ENCODE assay signal across 16 cellular contexts in genomic region chr18:1011342-1011741, GRCh38.
DNase-seq lines count a peak whose midpoint lies in the region; ATAC-seq, FAIRE-seq and TF ChIP-seq lines count a peak whose summit lies in the region.
"Had no signal": no experiment of that assay in that cellular context is flagged by ENCODE, and none has a peak within 500 bp of the region (broad histone marks: within the 10 kb centered on the region; RNA-seq: fewer than 3 reads in every experiment).

No MANE protein-coding gene starts in this region.

- in situ Hi-C loops in K562 (cut with MboI): no loop called here

- no peaks in the 10 kb centered on the region for H3K9me1 ChIP-seq in K562 (ENCODE audit: control insufficient read depth, insufficient read depth, low read length)

- H3K4me3 ChIP-seq in K562 (no peak overlapping the region), fibroblast of the aortic adventitia (ENCODE audit: low read depth, low read length) (no peak overlapping the region), sigmoid colon (no peak overlapping the region)
- H3K4me3 ChIP-seq: GM23338 had no signal

- peaks cover 7% of the 10 kb centered on the region; the same call in 1 of the 2 replicates for H4K20me1 ChIP-seq in K562 (replicated peaks; ENCODE audit: control insufficient read depth, insufficient read depth, low read length)

- H3K27ac ChIP-seq in K562 (ENCODE audit: extremely low read depth, low read depth, low read length) (no peak overlapping the region), sigmoid colon (no peak overlapping the region)
- H3K27ac ChIP-seq: 22Rv1 had no signal

- H2AFZ ChIP-seq in K562 (ENCODE audit: low read depth, low read length): no peak overlapping the region
- H2AFZ ChIP-seq: GM23338 had no signal

- H3K4me1 ChIP-seq in K562 (replicated peaks in 1 of 2; ENCODE audit: control insufficient read depth in 2 of 2, insufficient read depth in 2 of 2, low read length in 2 of 2): peaks cover 0 to 10% of the 10 kb centered on the region in 2 experiments; a peak in 3 of 5 replicates
- H3K4me1 ChIP-seq in sigmoid colon: peaks cover 0 to 21% (median 11%) of the 10 kb centered on the region in 4 donors

- POLR2A ChIA-PET in K562 (lab: Yijun Ruan, JAX): interaction anchor here (1.5 kb wide), 1 partner anchor 23 kb away, joined by 3 read pairs; no protein-coding TSS in a partner anchor

- ATAC-seq in K562: no peak; the same call in 2 of the 3 replicates
- ATAC-seq: GM23338 had no signal

- H3K36me3 ChIP-seq in K562 (ENCODE audit: control insufficient read depth, insufficient read depth, low read length) (no peaks in the 10 kb centered on the region), sigmoid colon (no peaks in the 10 kb centered on the region)

- CTCF ChIA-PET in K562 (lab: Yijun Ruan, JAX; ENCODE audit: low intra/inter-chr PET ratio): no interaction called here

- no peak for TF ChIP-seq RAD21 in K562 (CRISPR knock-in tag; conservative IDR thresholded peaks at IDR 0.05 in 1 of 2, IDR thresholded peaks at IDR 0.05 in 1 of 2)

- H3K9ac ChIP-seq in K562 (ENCODE audit: insufficient read depth in 1 of 2, low read depth in 2 of 2, low read length in 2 of 2): no peak overlapping the region

- BruUV-seq in K562 (replicated peaks; lab: Mats Ljungman, UMichigan): no TSS peak

- no peak for TF ChIP-seq POLR2A in K562 (conservative IDR thresholded peaks at IDR 0.05)
- TF ChIP-seq POLR2A in sigmoid colon (IDR thresholded peaks at IDR 0.05): no peak

- TF ChIP-seq EP300 in K562 (IDR thresholded peaks at IDR 0.05; ENCODE audit: low read length) (no peak), sigmoid colon (IDR thresholded peaks at IDR 0.05) (no peak)

- H3K9me3 ChIP-seq in K562 (replicated peaks; ENCODE audit: control insufficient read depth, insufficient read depth, low read depth, low read length) (no peaks in the 10 kb centered on the region), sigmoid colon (no peaks in the 10 kb centered on the region)

- no peaks in the 10 kb centered on the region for H3K79me2 ChIP-seq in K562 (ENCODE audit: control insufficient read depth, insufficient read depth, low read length)

- intact Hi-C loops in K562 (cut with micrococcal nuclease): no loop called here
- intact Hi-C loops in sigmoid colon (cut with DNase I): no loop called here

- H3K27me3 ChIP-seq in K562 (ENCODE audit: control insufficient read depth in 2 of 2, insufficient read depth in 2 of 2, low read length in 2 of 2) (no peaks in the 10 kb centered on the region), sigmoid colon (no peaks in the 10 kb centered on the region)

- peak; percentile 72 for FAIRE-seq in K562 (lab: Jason Lieb, UNC)
- FAIRE-seq: GM12891 had no signal

- peak; percentile 6 for DNase-seq in NCI-H2171 treated with DMSO at 0.1 percent for 48 hours (lab: John Stamatoyannopoulos, UW)
- no peak for DNase-seq in NCI-H2171 (lab: John Stamatoyannopoulos, UW)
- DNase-seq in K562 (ENCODE audit: extremely low read depth in 1 of 4, low spot score in 3 of 4): no peak
- DNase-seq in fibroblast of the aortic adventitia (ENCODE audit: low read depth): peak; percentile 53
- no peak for DNase-seq in SKM-1 treated with dmso at 0.1 percent for 144 hours (lab: John Stamatoyannopoulos, UW; ENCODE audit: unreplicated experiment)
- no peak for DNase-seq in sigmoid colon
- no peak for DNase-seq in NCI-H510A treated with DMSO at 0.1 percent for 48 hours (lab: John Stamatoyannopoulos, UW)
- DNase-seq: C1 segment of cervical spinal cord; Calu3; CD4-positive, alpha-beta T cell; DMS 273 treated with DMSO at 0.1 percent for 48 hours; DMS79; H9 had no signal

- 11% methylated on average over 3 of the region's 3 CpGs for WGBS in K562 (ENCODE audit: insufficient coverage, low coverage, missing lambda C conversion rate)
- WGBS in sigmoid colon, 2 donors: 85 to 86% methylated on average over 3 of the region's 3 CpGs

- TF ChIP-seq CTCF in K562 (IDR thresholded peaks at IDR 0.05 in 2 of 3, conservative IDR thresholded peaks at IDR 0.05 in 1 of 3; ENCODE audit: insufficient read depth in 2 of 3, low read depth in 1 of 3, low read length in 3 of 3): no peak
- TF ChIP-seq CTCF in fibroblast of the aortic adventitia (IDR thresholded peaks at IDR 0.05; ENCODE audit: insufficient read depth, low read length): no peak
- TF ChIP-seq CTCF in sigmoid colon (IDR thresholded peaks at IDR 0.05): no peak

- H3K4me2 ChIP-seq in K562 (ENCODE audit: insufficient read depth, low read length): no peak overlapping the region
- H3K4me2 ChIP-seq: GM23338 had no signal

TF ChIP-seq in K562, 482 proteins besides CTCF, POLR2A, EP300 and RAD21 (continues in another document):
- peak; percentile 98 for TF ChIP-seq MAFF (IDR thresholded peaks at IDR 0.05; ENCODE audit: low read length)
- TF ChIP-seq KDM1A (IDR thresholded peaks at IDR 0.05): 0 out of 4 replicates have a peak, but pooled peaks have one; percentile 21 to 29
- TF ChIP-seq FOXK2 (conservative IDR thresholded peaks at IDR 0.05 in 1 of 2, IDR thresholded peaks at IDR 0.05 in 1 of 2; ENCODE audit: low read depth in 2 of 2): no peak
- 0 out of 4 replicates have a peak, but pooled peaks of 1 of the 2 experiments have one; percentile 37 for TF ChIP-seq MNT (conservative IDR thresholded peaks at IDR 0.05)
- no peak for TF ChIP-seq ZNF384 (IDR thresholded peaks at IDR 0.05; ENCODE audit: low read depth, low read length)
- no peak for TF ChIP-seq ELK1 (CRISPR knock-in tag; IDR thresholded peaks at IDR 0.05)
- TF ChIP-seq NFXL1 (CRISPR knock-in tag; IDR thresholded peaks at IDR 0.05): no peak
- no peak for TF ChIP-seq STAT5B (CRISPR knock-in tag; IDR thresholded peaks at IDR 0.05)
- TF ChIP-seq ILF3 (IDR thresholded peaks at IDR 0.05; ENCODE audit: borderline replicate concordance): no peak
- TF ChIP-seq ZNF134 (CRISPR knock-in tag; conservative IDR thresholded peaks at IDR 0.05): no peak
- no peak for TF ChIP-seq ETV5 (CRISPR knock-in tag; IDR thresholded peaks at IDR 0.05; ENCODE audit: low read depth)
- TF ChIP-seq HOMEZ (CRISPR knock-in tag; IDR thresholded peaks at IDR 0.05): no peak
- no peak for TF ChIP-seq SETDB1 (IDR thresholded peaks at IDR 0.05; ENCODE audit: low read length)
- TF ChIP-seq CBFA2T3 (IDR thresholded peaks at IDR 0.05): no peak
- TF ChIP-seq CREB1 (IDR thresholded peaks at IDR 0.05): no peak
- TF ChIP-seq CREB1 (CRISPR knock-in tag; IDR thresholded peaks at IDR 0.05): no peak
- TF ChIP-seq NFE2 (IDR thresholded peaks at IDR 0.05; ENCODE audit: low read depth): peak; percentile 97
- TF ChIP-seq DMBX1 (CRISPR knock-in tag; IDR thresholded peaks at IDR 0.05; ENCODE audit: borderline replicate concordance): no peak
- TF ChIP-seq L3MBTL2 (IDR thresholded peaks at IDR 0.05): peak; percentile 33; the same call in 1 of the 2 replicates
- TF ChIP-seq HMGXB4 (CRISPR knock-in tag; IDR thresholded peaks at IDR 0.05): no peak
- TF ChIP-seq POLR3A (IDR thresholded peaks at IDR 0.05; ENCODE audit: borderline replicate concordance, extremely low read depth, insufficient read depth, insufficient read length): no peak
- TF ChIP-seq BACH1 (tag; IDR thresholded peaks at IDR 0.05): peak; percentile 96

Comparison
In these comparisons a context has a peak if more than half of its experiments do, and no peak if none do; other contexts are left out.
1. DNase-seq: peak in NCI-H2171 treated with DMSO at 0.1 percent for 48 hours (single experiment) and fibroblast of the aortic adventitia (single experiment); none in NCI-H2171 (single experiment), K562 (0 of 4), SKM-1 treated with dmso at 0.1 percent for 144 hours (single experiment), sigmoid colon (single experiment) and NCI-H510A treated with DMSO at 0.1 percent for 48 hours (single experiment).